Comparison of ENCODE assay signal across 22 cellular contexts in genomic region chr10:132626019-132626760, GRCh38.
A peak's percentile ranks its signal among the peaks of the same experiment; 100 is the strongest.
DNase-seq lines count a peak whose midpoint lies in the region; ATAC-seq, FAIRE-seq and TF ChIP-seq lines count a peak whose summit lies in the region.
"Had no signal": no experiment of that assay in that cellular context is flagged by ENCODE, and none has a peak within 500 bp of the region (broad histone marks: within the 10 kb centered on the region; RNA-seq: fewer than 3 reads in every experiment).

No MANE protein-coding gene starts in this region.

- no peak overlapping the region for H3K56ac ChIP-seq in H9 (ENCODE audit: insufficient read length, low read depth, low read length)

- peaks cover 5% of the 10 kb centered on the region for H3K36me3 ChIP-seq in BLaER1
- H3K36me3 ChIP-seq in rectal smooth muscle tissue (ENCODE audit: control insufficient read depth, insufficient read depth, low read length), result no peaks in the 10 kb centered on the region
- no peaks in the 10 kb centered on the region for H3K36me3 ChIP-seq in H7 (replicated peaks; ENCODE audit: control insufficient read depth, insufficient read depth, low read length)
- H3K36me3 ChIP-seq: esophagus squamous epithelium, HAP-1 had no signal

- no peak overlapping the region; the same call in 1 of the 2 replicates for H3K27ac ChIP-seq in BLaER1
- H3K27ac ChIP-seq in H9 (ENCODE audit: insufficient read length, low read depth, low read length), result no peak overlapping the region
- H3K27ac ChIP-seq in rectal smooth muscle tissue (ENCODE audit: low read depth, low read length), result peak overlapping the region; percentile 99
- H3K27ac ChIP-seq: HL-60, RWPE1 had no signal

- H3K79me2 ChIP-seq in H9 (ENCODE audit: insufficient read depth, low read length), result no peaks in the 10 kb centered on the region

- H3K9me3 Mint-ChIP-seq in H9, result peaks cover 8 to 11% of the 10 kb centered on the region in 2 experiments

- peaks cover 12 to 23% of the 10 kb centered on the region in 2 experiments for H3K4me1 Mint-ChIP-seq in H9

- H3K9me3 ChIP-seq in BLaER1, result peaks cover 10% of the 10 kb centered on the region
- peaks cover under 1% of the 10 kb centered on the region for H3K9me3 ChIP-seq in H9 (ENCODE audit: control insufficient read depth, low read depth, low read length)
- H3K9me3 ChIP-seq: HAP-1 had no signal

- no peak for FAIRE-seq in HTR-8/SVneo (lab: Jason Lieb, UNC)
- FAIRE-seq: K562 had no signal

- H3K4me1 ChIP-seq in BLaER1 (peaks cover 71% of the 10 kb centered on the region), H9 (ENCODE audit: insufficient read depth, low read length) (no peaks in the 10 kb centered on the region; the same call in 1 of the 2 replicates), rectal smooth muscle tissue (ENCODE audit: control insufficient read depth, insufficient read depth, low read length) (peaks cover 45% of the 10 kb centered on the region)
- H3K4me1 ChIP-seq: Caco-2 had no signal

- H2AFZ ChIP-seq in H9 (ENCODE audit: low read length), result no peak overlapping the region

- no peak overlapping the region for H3K4me3 Mint-ChIP-seq in H9

- WGBS in H9 (ENCODE audit: extremely low coverage, insufficient read length, low lambda C conversion rate), result no CpG with 5 or more reads among the region's 24 CpGs

- no peak overlapping the region for H2BK120ac ChIP-seq in H9 (ENCODE audit: low read depth, low read length, poor library complexity, severe bottlenecking)

- H4K20me1 ChIP-seq in BLaER1 (peaks cover 64% of the 10 kb centered on the region), H9 (ENCODE audit: control insufficient read depth, insufficient read depth, insufficient read length) (no peaks in the 10 kb centered on the region)

- no peak overlapping the region for H4K8ac ChIP-seq in H9 (replicated peaks; ENCODE audit: insufficient read length, low read depth, low read length)

- no peak overlapping the region for H2AK5ac ChIP-seq in H9 (ENCODE audit: insufficient read length, low read length)

- no peaks in the 10 kb centered on the region for H3K79me1 ChIP-seq in H9 (ENCODE audit: insufficient read depth, low read depth, low read length, poor library complexity, severe bottlenecking)

- H3K27me3 Mint-ChIP-seq in H9 (ENCODE audit: low read depth), result peaks cover 21% of the 10 kb centered on the region
- H3K27me3 Mint-ChIP-seq: naive thymus-derived CD8-positive, alpha-beta T cell had no signal

- H3K18ac ChIP-seq in H9 (ENCODE audit: insufficient read length, low read depth, low read length), result no peak overlapping the region

- H3T11ph ChIP-seq in H9 (ENCODE audit: low read length), result no peak overlapping the region

- no peak overlapping the region for H3K23ac ChIP-seq in H9 (ENCODE audit: insufficient read length, low read depth, low read length)

- H4K5ac ChIP-seq in H9 (ENCODE audit: insufficient read length, low read depth, low read length), result no peak overlapping the region

- peak overlapping the region; percentile 80 for H3K4me2 ChIP-seq in BLaER1
- no peak overlapping the region for H3K4me2 ChIP-seq in H9 (ENCODE audit: insufficient read depth, insufficient read length, low read length)

- no peak for ATAC-seq in GM21717 (IDR thresholded peaks at IDR 0.05; ENCODE audit: unreplicated experiment)
- ATAC-seq: naive thymus-derived CD8-positive, alpha-beta T cell had no signal

- H2BK5ac ChIP-seq in H9 (ENCODE audit: insufficient read length, low read length), result no peak overlapping the region

- no peak for TF ChIP-seq CTCF in H9 (conservative IDR thresholded peaks at IDR 0.05)

- no peak overlapping the region for H3K4ac ChIP-seq in H9 (ENCODE audit: low read depth, low read length)

- H3K27me3 ChIP-seq in BLaER1, result no peaks in the 10 kb centered on the region
- H3K27me3 ChIP-seq in H9 (ENCODE audit: insufficient read depth, low read length), result no peaks in the 10 kb centered on the region; the same call in 1 of the 2 replicates
- H3K27me3 ChIP-seq in rectal smooth muscle tissue (ENCODE audit: control insufficient read depth, insufficient read depth, low read length), result no peaks in the 10 kb centered on the region
- no peaks in the 10 kb centered on the region for H3K27me3 ChIP-seq in H7 (ENCODE audit: control insufficient read depth, insufficient read depth, low read length)
- H3K27me3 ChIP-seq: esophagus squamous epithelium had no signal

- H3K4me3 ChIP-seq in BLaER1 (no peak overlapping the region), rectal smooth muscle tissue (ENCODE audit: low read length) (no peak overlapping the region), H7 (ENCODE audit: insufficient read depth, low read depth, low read length) (no peak overlapping the region)
- H3K4me3 ChIP-seq: esophagus squamous epithelium, HAP-1, K562, lung had no signal

- no peak overlapping the region for H2BK20ac ChIP-seq in H9 (ENCODE audit: low read depth, low read length, poor library complexity, severe bottlenecking)

- peak overlapping the region; percentile 39; the same call in 1 of the 2 replicates for H3K14ac ChIP-seq in H9 (ENCODE audit: insufficient read depth, low read length)

- H2BK12ac ChIP-seq in H9 (ENCODE audit: insufficient read length, low read depth, low read length), result no peak overlapping the region

- H3K27ac Mint-ChIP-seq in H9, result no peak overlapping the region

- H4K91ac ChIP-seq in H9 (ENCODE audit: insufficient read length, low read depth, low read length), result no peak overlapping the region

- no peak overlapping the region for H3K9ac ChIP-seq in BLaER1
- no peak overlapping the region for H3K9ac ChIP-seq in H9 (ENCODE audit: extremely low read depth, insufficient read length, low read length)
- no peak overlapping the region for H3K9ac ChIP-seq in rectal smooth muscle tissue (ENCODE audit: low read length)

- H3K23me2 ChIP-seq in H9 (ENCODE audit: insufficient read length, low read depth, low read length, poor library complexity, severe bottlenecking), result peaks cover 2% of the 10 kb centered on the region

- H3K36me3 Mint-ChIP-seq in H9 (ENCODE audit: insufficient read depth in 1 of 3, low read depth in 3 of 3), result peaks cover 3 to 5% (median 4%) of the 10 kb centered on the region in 3 experiments; a peak in 4 of 7 replicates

- no peak overlapping the region for H2BK15ac ChIP-seq in H9 (ENCODE audit: low read depth, low read length)

- DNase-seq in H9 (no peak), islet precursor cell (peak; percentile 54), HTR-8/SVneo (ENCODE audit: insufficient read length, low spot score) (no peak), H7 (no peak), AG08395 (ENCODE audit: low spot score) (no peak)
- DNase-seq: activated CD4-positive, alpha-beta T cell treated with anti-CD3 and anti-CD28 coated beads, Interleukin-2, amount 50 U/mL, for 48 hours; EL; esophagus squamous epithelium; MV-4-11; naive thymus-derived CD8-positive, alpha-beta T cell; NCI-H187 treated with DMSO at 0.1 percent for 48 hours; NCI-H446 treated with DMSO at 0.1 percent for 48 hours; SW 1271 had no signal
